8 cellular contexts compared by ENCODE assay signal in the genomic region with DNA sequence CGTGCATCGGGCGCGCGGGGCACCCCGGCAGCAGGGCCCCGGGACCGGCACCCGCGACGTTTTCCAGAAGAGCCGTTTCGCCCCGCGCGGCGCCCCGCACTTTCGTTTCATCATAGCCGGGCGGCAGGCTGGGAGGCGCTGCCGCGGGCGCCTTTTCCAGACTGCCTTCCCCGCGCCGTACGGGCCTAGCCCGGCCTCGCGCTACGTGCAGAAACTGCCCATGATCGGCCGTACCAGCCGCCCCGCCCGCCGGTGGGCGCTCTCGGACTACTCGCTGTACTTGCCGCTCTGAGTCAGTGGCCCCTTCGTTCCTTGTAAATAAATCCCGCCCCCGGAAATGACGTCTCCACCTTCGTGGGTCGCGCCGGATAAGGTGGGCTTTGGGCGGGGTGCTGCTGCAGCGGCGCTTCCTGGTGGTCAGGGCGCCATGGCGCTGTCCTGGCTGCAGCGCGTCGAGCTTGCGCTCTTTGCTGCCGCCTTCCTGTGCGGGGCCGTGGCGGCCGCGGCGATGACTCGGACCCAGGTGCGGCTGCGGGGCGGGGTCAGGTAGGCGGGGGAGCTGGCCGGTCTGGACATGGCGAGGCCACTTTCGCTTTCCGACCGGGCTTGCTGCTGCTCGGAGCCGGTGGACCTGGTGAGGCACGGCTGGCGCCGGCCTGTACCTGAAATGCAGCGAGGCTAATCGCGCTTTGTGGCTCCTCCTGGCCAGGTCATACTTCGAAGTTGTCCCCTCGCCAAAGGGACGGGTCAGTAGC. TPM values are rescaled to one million over a fixed set of nuclear protein-coding genes. Genes with fewer than 3 reads are reported as not detected.
A peak's percentile ranks its signal among the peaks of the same experiment; 100 is the strongest.
DNase-seq lines count a peak whose midpoint lies in the region; ATAC-seq and TF ChIP-seq lines count a peak whose summit lies in the region.

A gene with protein sequence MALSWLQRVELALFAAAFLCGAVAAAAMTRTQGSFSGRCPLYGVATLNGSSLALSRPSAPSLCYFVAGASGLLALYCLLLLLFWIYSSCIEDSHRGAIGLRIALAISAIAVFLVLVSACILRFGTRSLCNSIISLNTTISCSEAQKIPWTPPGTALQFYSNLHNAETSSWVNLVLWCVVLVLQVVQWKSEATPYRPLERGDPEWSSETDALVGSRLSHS (plus strand): TSS at position 398 of the 755 bp plus-strand sequence. CDS start 30 bp downstream, at position 428.

- TF ChIP-seq CTCF in omental fat pad (IDR thresholded peaks at IDR 0.05): peak in 1 of 3 donors; percentile 56
- peak in 2 of 3 experiments; percentile 52 to 62 for TF ChIP-seq CTCF in testis (IDR thresholded peaks at IDR 0.05)

- no peaks in the 10 kb centered on the region for H3K27me3 ChIP-seq in testis

- intact Hi-C loops in testis (cut with DNase I; ENCODE audit: low total_unique reads): loop anchor here (10.0 kb wide), 1 partner anchor 68 kb away; no protein-coding TSS in a partner anchor

- H3K9me3 Mint-ChIP-seq in activated naive CD4-positive, alpha-beta T cell treated with anti-CD3 and anti-CD28 coated beads, Interleukin-2, amount 10 ng/mL, durations not matched to agents 7 days and 5 days: no peaks in the 10 kb centered on the region

- no peaks in the 10 kb centered on the region for H3K27me3 Mint-ChIP-seq in activated naive CD4-positive, alpha-beta T cell treated with anti-CD3 and anti-CD28 coated beads, Interleukin-2, amount 10 ng/mL, durations not matched to agents 7 days and 5 days

- no peaks in the 10 kb centered on the region for H3K9me3 ChIP-seq in testis

- peak; percentile 94 for TF ChIP-seq POLR2A in testis (IDR thresholded peaks at IDR 0.05)

- CTCF ChIA-PET in HEK293T (lab: Yijun Ruan, JAX): interaction anchor here (0.5 to 2.0 kb wide), 25 partner anchors 10 to 1140 kb away, joined by 3 to 22 read pairs (median 5); a partner anchor contains a TSS
- CTCF ChIA-PET in activated naive CD4-positive, alpha-beta T cell treated with anti-CD3 and anti-CD28 coated beads, Interleukin-2, amount 10 ng/mL, durations not matched to agents 7 days and 5 days (lab: Charles Lee): interaction anchor here (0.7 to 4.2 kb wide), 29 partner anchors 10 to 129 kb away, joined by 3 to 65 read pairs (median 4); a partner anchor contains a TSS

- peak; percentile 94 for DNase-seq in GM04504 (ENCODE audit: low read depth)
- DNase-seq in HEK293T (ENCODE audit: extremely low spot score): peak; percentile 91
- peak; percentile 98 for DNase-seq in NAMALWA (ENCODE audit: low spot score)
- peak; percentile 97 for DNase-seq in SK-N-DZ (ENCODE audit: low spot score)
- peak; percentile 99 for DNase-seq in activated naive CD4-positive, alpha-beta T cell treated with anti-CD3 and anti-CD28 coated beads, Interleukin-2, amount 10 ng/mL, durations not matched to agents 7 days and 5 days
- DNase-seq in globus pallidus (ENCODE audit: low spot score): peak; percentile 99
- DNase-seq in omental fat pad (ENCODE audit: low spot score): peak; percentile 99
- peak; percentile 100 for DNase-seq in testis

- 0 to 1% methylated on average over 2 to 56 of the region's 88 CpGs for WGBS in testis, 2 donors

- peaks cover 50% of the 10 kb centered on the region for H3K4me1 Mint-ChIP-seq in activated naive CD4-positive, alpha-beta T cell treated with anti-CD3 and anti-CD28 coated beads, Interleukin-2, amount 10 ng/mL, durations not matched to agents 7 days and 5 days

- peaks cover 49% of the 10 kb centered on the region for H3K36me3 Mint-ChIP-seq in activated naive CD4-positive, alpha-beta T cell treated with anti-CD3 and anti-CD28 coated beads, Interleukin-2, amount 10 ng/mL, durations not matched to agents 7 days and 5 days

- H3K27ac ChIP-seq in testis: peak within 1 kb of the TSS; percentile 77 to 97

- peak within 1 kb of the TSS; percentile 96 for H3K4me3 Mint-ChIP-seq in activated naive CD4-positive, alpha-beta T cell treated with anti-CD3 and anti-CD28 coated beads, Interleukin-2, amount 10 ng/mL, durations not matched to agents 7 days and 5 days

- H3K4me3 ChIP-seq in testis: peak within 1 kb of the TSS; percentile 80 to 98

- POLR2A ChIA-PET in HEK293T (lab: Yijun Ruan, JAX): interaction anchor here (0.5 to 8.8 kb wide), 24 partner anchors 9 to 165 kb away, joined by 3 to 144 read pairs (median 6); a partner anchor contains a TSS

- peaks cover 22% of the 10 kb centered on the region for H3K4me1 ChIP-seq in testis

- H3K36me3 ChIP-seq in testis (ENCODE audit: low read depth, missing control alignments): no peaks in the 10 kb centered on the region

- ATAC-seq in omental fat pad (ENCODE audit: low FRiP score): peak; percentile 91

- H3K27ac Mint-ChIP-seq in activated naive CD4-positive, alpha-beta T cell treated with anti-CD3 and anti-CD28 coated beads, Interleukin-2, amount 10 ng/mL, durations not matched to agents 7 days and 5 days: peak within 1 kb of the TSS; percentile 98

TF ChIP-seq in HEK293T, 16 proteins besides CTCF, POLR2A, EP300 and RAD21:
- TF ChIP-seq ELF4 (IDR thresholded peaks at IDR 0.05) (peak; percentile 81), SUZ12 (IDR thresholded peaks at IDR 0.05) (no peak), FOXM1 (IDR thresholded peaks at IDR 0.05; ENCODE audit: borderline replicate concordance) (0 out of 2 replicates have a peak, but pooled peaks have one; percentile 4), LEF1 (IDR thresholded peaks at IDR 0.05; ENCODE audit: borderline replicate concordance) (no peak; the same call in 1 of the 2 replicates), ZNF384 (IDR thresholded peaks at IDR 0.05) (no peak), HDGF (IDR thresholded peaks at IDR 0.05; ENCODE audit: borderline replicate concordance) (no peak), BHLHE40 (IDR thresholded peaks at IDR 0.05; ENCODE audit: borderline replicate concordance) (no peak), TARDBP (IDR thresholded peaks at IDR 0.05) (no peak), SP1 (IDR thresholded peaks at IDR 0.05) (no peak), CTBP1 (IDR thresholded peaks at IDR 0.05; ENCODE audit: borderline replicate concordance) (no peak), NFRKB (IDR thresholded peaks at IDR 0.05) (no peak), L3MBTL2 (conservative IDR thresholded peaks at IDR 0.05) (peak; percentile 72), ARNT (IDR thresholded peaks at IDR 0.05) (no peak), FOXK2 (IDR thresholded peaks at IDR 0.05) (no peak)
- TF ChIP-seq, protein P1, sequence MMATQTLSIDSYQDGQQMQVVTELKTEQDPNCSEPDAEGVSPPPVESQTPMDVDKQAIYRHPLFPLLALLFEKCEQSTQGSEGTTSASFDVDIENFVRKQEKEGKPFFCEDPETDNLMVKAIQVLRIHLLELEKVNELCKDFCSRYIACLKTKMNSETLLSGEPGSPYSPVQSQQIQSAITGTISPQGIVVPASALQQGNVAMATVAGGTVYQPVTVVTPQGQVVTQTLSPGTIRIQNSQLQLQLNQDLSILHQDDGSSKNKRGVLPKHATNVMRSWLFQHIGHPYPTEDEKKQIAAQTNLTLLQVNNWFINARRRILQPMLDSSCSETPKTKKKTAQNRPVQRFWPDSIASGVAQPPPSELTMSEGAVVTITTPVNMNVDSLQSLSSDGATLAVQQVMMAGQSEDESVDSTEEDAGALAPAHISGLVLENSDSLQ (IDR thresholded peaks at IDR 0.05): no peak

RNA-seq across cellular contexts. Expression of the gene that starts here (rescaled TPM):
- 38.2 and 56.2 TPM in 2 replicates for polyA plus RNA-seq in SK-N-DZ (2014; cell fraction: cytosol; rRNA removed)
- 22.3 and 23.4 TPM in 2 replicates for polyA plus RNA-seq in SK-N-DZ (2014; cell fraction: nucleus; rRNA removed)
- total RNA-seq in omental fat pad (10 to 100 TPM; 36.4 to 69.7 (median 57.1) TPM), testis (100 to 1,000 TPM; 119 to 124 TPM)
- polyA plus RNA-seq in testis (ENCODE audit: insufficient read depth, low read depth, low replicate concordance): 87.0 TPM

Comparison
In these comparisons a context has a peak if more than half of its experiments do, and no peak if none do; other contexts are left out.
1. Peak in every context shown above with its lines: DNase-seq, ATAC-seq, H3K4me3 ChIP-seq and H3K27ac ChIP-seq.